8 cellular contexts compared by ENCODE assay signal in the genomic region with DNA sequence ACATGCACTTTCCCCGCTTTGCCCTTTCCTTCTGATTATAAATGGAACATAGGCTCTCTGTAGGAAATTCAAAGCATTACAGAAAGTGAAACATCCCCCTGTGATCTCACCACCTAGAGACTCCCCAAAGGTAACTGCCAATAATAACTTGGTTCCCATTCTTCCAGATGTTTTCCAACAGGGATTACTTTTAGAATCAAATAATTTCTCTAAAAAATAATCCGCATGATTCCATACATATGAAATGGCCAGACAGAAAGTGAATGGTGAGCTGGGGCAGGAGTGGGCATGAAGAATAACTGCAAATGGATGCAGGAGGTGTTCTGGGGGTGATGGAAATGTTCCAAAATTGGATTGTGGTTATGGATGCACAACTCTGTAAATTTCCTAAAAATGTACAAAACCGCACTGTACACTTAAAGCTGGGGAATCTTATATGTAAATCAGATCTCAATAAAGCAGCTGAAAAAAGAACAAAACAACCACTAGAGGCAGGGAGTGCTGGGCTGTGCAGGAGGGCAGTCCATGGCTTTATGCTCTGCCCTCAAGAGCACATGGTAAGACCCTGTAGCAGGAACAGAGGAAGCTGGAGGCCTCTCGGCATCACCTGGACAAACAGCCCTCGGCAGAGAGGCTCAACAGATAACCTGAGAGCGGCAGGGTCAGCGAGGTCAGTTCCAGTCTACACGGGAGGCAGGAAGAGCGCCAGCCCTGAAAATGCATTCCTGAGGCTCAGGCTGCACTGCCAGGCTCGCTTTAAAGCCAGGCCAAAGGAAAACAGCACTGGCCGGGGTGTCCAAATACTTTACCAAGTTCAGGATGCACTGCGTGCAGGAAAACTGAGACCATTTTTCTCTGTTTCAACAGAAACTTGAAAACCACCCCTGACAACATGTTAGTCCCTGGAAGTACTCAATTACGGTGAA. TPM values are rescaled to one million over a fixed set of nuclear protein-coding genes. Genes with fewer than 3 reads are reported as not detected.
DNase-seq lines count a peak whose midpoint lies in the region; ATAC-seq, FAIRE-seq and TF ChIP-seq lines count a peak whose summit lies in the region.

No MANE protein-coding gene starts in this region.

- peak overlapping the region; percentile 58 for H3K4me3 Mint-ChIP-seq in HFFc6

- peak overlapping the region; percentile 85 for H3K27ac Mint-ChIP-seq in HFFc6

- DNase-seq in AG09309 (ENCODE audit: low read depth) (no peak), HFFc6 (no peak), astrocyte of the cerebellum (ENCODE audit: low read depth) (no peak), left lung (no peak), urothelium cell line (ENCODE audit: low spot score) (peak; percentile 30), RPMI8226 (no peak), NCI-H1417 treated with DMSO at 0.1 percent for 48 hours (lab: John Stamatoyannopoulos, UW) (no peak)

- H3K9me3 Mint-ChIP-seq in HFFc6 = no peaks in the 10 kb centered on the region

- H3K36me3 Mint-ChIP-seq in HFFc6 (ENCODE audit: low read depth) = peaks cover 13% of the 10 kb centered on the region

- peaks cover under 1% of the 10 kb centered on the region for H3K27me3 Mint-ChIP-seq in HFFc6 (ENCODE audit: insufficient read depth)

- peaks cover 23 to 75% of the 10 kb centered on the region in 2 donors for H3K4me1 ChIP-seq in left lung

- in situ Hi-C loops in astrocyte of the cerebellum (cut with HindIII; ENCODE audit: low sequenced_read_pairs) = no loop called here

- H3K9me3 ChIP-seq in left lung = no peaks in the 10 kb centered on the region

- peak; percentile 69 for ATAC-seq in left lung
- no peak for ATAC-seq in GM21529 (IDR thresholded peaks at IDR 0.05; ENCODE audit: unreplicated experiment)

- H3K36me3 ChIP-seq in left lung = peaks cover 0 to 9% of the 10 kb centered on the region in 2 donors

- TF ChIP-seq CTCF in AG09309 (IDR thresholded peaks at IDR 0.05; ENCODE audit: control insufficient read depth, insufficient read depth, low read depth, low read length, missing control alignments) = peak; percentile 49
- TF ChIP-seq CTCF in HFFc6 (IDR thresholded peaks at IDR 0.05) = peak; percentile 63
- peak; percentile 65 for TF ChIP-seq CTCF in astrocyte of the cerebellum (IDR thresholded peaks at IDR 0.05; ENCODE audit: low read depth, low read length, missing control alignments)
- peak in 1 of 2 donors; percentile 14 for TF ChIP-seq CTCF in left lung (IDR thresholded peaks at IDR 0.05)

- H3K4me1 Mint-ChIP-seq in HFFc6 (ENCODE audit: low read depth) = peaks cover 94% of the 10 kb centered on the region

- H3K4me3 ChIP-seq in AG09309 (ENCODE audit: control insufficient read depth, low read depth, low read length) (no peak overlapping the region), astrocyte of the cerebellum (ENCODE audit: low read depth, low read length) (no peak overlapping the region), left lung (no peak overlapping the region)

- peak overlapping the region; percentile 35 to 40 for H3K27ac ChIP-seq in left lung

- no peak for FAIRE-seq in urothelium cell line (lab: Jason Lieb, UNC)

- intact Hi-C loops in left lung (cut with DNase I) = no loop called here

- H3K27me3 ChIP-seq in left lung = no peaks in the 10 kb centered on the region

RNA-seq across cellular contexts. Expression of a gene that starts 39.7 kb away (rescaled TPM):
- total RNA-seq in HFFc6 (2021; fragmentation: NEBNext Ultra II Directional; extraction: Animal tissue kit (Norgen Biotek cat#: 25700)) = 100 to 1,000 TPM; 565 to 646 (median 603) TPM
- total RNA-seq in left lung = 100 to 1,000 TPM; 293 to 327 TPM
